ENCODE assay signal across 8 cellular contexts in genomic region chr13:51585696-51586095, GRCh38. TPM values are rescaled to one million over a fixed set of nuclear protein-coding genes. Genes with fewer than 3 reads are reported as not detected.
DNase-seq lines count a peak whose midpoint lies in the region; ATAC-seq and TF ChIP-seq lines count a peak whose summit lies in the region.

No MANE protein-coding gene starts in this region.

- no peak for TF ChIP-seq POLR2A in erythroblast (IDR thresholded peaks at IDR 0.05; ENCODE audit: low read length)

- POLR2A ChIA-PET in HEK293T (lab: Yijun Ruan, JAX), result interaction anchor here (2.4 kb wide), 1 partner anchor 132 kb away, joined by 20 read pairs; the partner anchor contains the start of gene INTS6

- DNase-seq in activated CD4-positive, CD25-positive, alpha-beta regulatory T cell (lab: John Stamatoyannopoulos, UW), result no peak
- DNase-seq in RPMI7951 (ENCODE audit: low read depth), result peak; percentile 52
- DNase-seq in erythroblast (lab: John Stamatoyannopoulos, UW), result peak; percentile 40 to 54
- peak; percentile 53 for DNase-seq in pons (ENCODE audit: low spot score)
- no peak for DNase-seq in HEK293T (ENCODE audit: extremely low spot score)
- DNase-seq in islet precursor cell, result no peak
- DNase-seq in NCI-H2171 treated with DMSO at 0.1 percent for 48 hours (lab: John Stamatoyannopoulos, UW), result no peak

- peak; percentile 49 to 58 for ATAC-seq in activated CD4-positive, CD25-positive, alpha-beta regulatory T cell treated with anti-CD3 and anti-CD28 coated beads, Interleukin-2, amount 50 U/mL, for 24 hours

- CTCF ChIA-PET in HEK293T (lab: Yijun Ruan, JAX), result no interaction called here

TF ChIP-seq in HEK293T, 16 proteins besides CTCF, POLR2A, EP300 and RAD21:
- TF ChIP-seq SUZ12 (IDR thresholded peaks at IDR 0.05) (no peak), TARDBP (IDR thresholded peaks at IDR 0.05) (no peak)
TF ChIP-seq in HEK293T: peak in this region for 0.

RNA-seq across cellular contexts. Expression of gene WDFY2, which starts 1.4 kb away (rescaled TPM):
- 3.4 and 3.8 TPM in 2 replicates for total RNA-seq in RPMI7951 (2014; rRNA removed; shearing (Covaris generic))

Comparison
In these comparisons a context has a peak if more than half of its experiments do, and no peak if none do; other contexts are left out.
1. DNase-seq: peak in RPMI7951 (single experiment), erythroblast (2 of 2) and pons (single experiment); none in activated CD4-positive, CD25-positive, alpha-beta regulatory T cell (0 of 4), HEK293T (single experiment), islet precursor cell (single experiment) and NCI-H2171 treated with DMSO at 0.1 percent for 48 hours (single experiment).